In genomic region chr3:48983096-48983495, GRCh38 we compare ENCODE assay signal across 19 cellular contexts.
"Had no signal": no experiment of that assay in that cellular context is flagged by ENCODE, and none has a peak within 500 bp of the region (broad histone marks: within the 10 kb centered on the region; RNA-seq: fewer than 3 reads in every experiment).

No MANE protein-coding gene starts in this region.

- H3K9me3 ChIP-seq: gastroesophageal sphincter, heart left ventricle, left lung, pancreas had no signal

- H3K27me3 ChIP-seq: brain microvascular endothelial cell, gastroesophageal sphincter, heart left ventricle, left lung, pancreas had no signal

- H3K4me3 Mint-ChIP-seq: naive thymus-derived CD4-positive, alpha-beta T cell had no signal

- H3K4me2 ChIP-seq: smooth muscle cell had no signal

- H3K27me3 Mint-ChIP-seq: naive thymus-derived CD4-positive, alpha-beta T cell had no signal

- H3K4me3 ChIP-seq: gastroesophageal sphincter, heart left ventricle, left lung, pancreas, smooth muscle cell had no signal

- ATAC-seq: esophagus mucosa; heart left ventricle; left lung; naive thymus-derived CD4-positive, alpha-beta T cell; pancreas; sciatic nerve had no signal

- H3K27ac ChIP-seq: brain microvascular endothelial cell, gastroesophageal sphincter, heart left ventricle, left lung, pancreas had no signal

- H3K9me3 Mint-ChIP-seq: naive thymus-derived CD4-positive, alpha-beta T cell had no signal

- DNase-seq: activated CD4-positive, alpha-beta T cell treated with anti-CD3 and anti-CD28 coated beads, Interleukin-2, amount 50 U/mL, for 4 hours; activated CD4-positive, CD25-positive, alpha-beta regulatory T cell treated with anti-CD3 and anti-CD28 coated beads, Interleukin-2, amount 50 U/mL, for 72 hours; activated gamma-delta T cell; brain microvascular endothelial cell; cortex of kidney; effector CD4-positive, alpha-beta T cell; heart left ventricle; left lung; mammary epithelial cell; naive thymus-derived CD4-positive, alpha-beta T cell; SIG-M5; stimulated activated CD4-positive, alpha-beta T cell treated with anti-CD3 and anti-CD28 coated beads, Interleukin-4, amount 100 ng/mL, for 24 hours; stimulated activated naive CD4-positive, alpha-beta T cell; T1000 had no signal

- H3K4me1 ChIP-seq: pancreas had no signal
